26 cellular contexts compared by ENCODE assay signal in the genomic region with DNA sequence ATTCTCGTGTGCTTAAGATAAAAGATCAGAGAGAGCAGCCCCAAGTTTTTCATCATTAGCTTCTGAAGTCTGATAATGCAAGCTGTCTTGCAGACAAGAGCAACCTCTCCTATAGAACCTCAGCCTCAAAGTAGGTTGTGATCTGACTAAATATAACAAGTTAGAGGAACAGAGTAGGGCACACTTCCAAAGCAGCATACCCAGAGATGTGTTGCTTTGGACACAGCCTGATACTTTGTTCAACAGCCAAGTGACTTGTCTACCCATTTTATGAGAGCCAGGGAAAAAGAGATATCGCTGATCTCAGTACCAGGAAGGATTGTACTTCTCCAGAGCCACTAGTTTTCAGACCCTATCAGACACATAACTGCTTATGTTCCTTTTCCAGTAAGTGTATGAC. TPM values are rescaled to one million over a fixed set of nuclear protein-coding genes. Genes with fewer than 3 reads are reported as not detected.
"Had no signal": no experiment of that assay in that cellular context is flagged by ENCODE, and none has a peak within 500 bp of the region (broad histone marks: within the 10 kb centered on the region; RNA-seq: fewer than 3 reads in every experiment).

No MANE protein-coding gene starts in this region.

- H3K4me1 Mint-ChIP-seq: IgD-negative memory B cell had no signal

- ATAC-seq: K562, Panc1, PC-3 had no signal

- H3K4me2 ChIP-seq: KMS-11 had no signal

- H3K27me3 ChIP-seq: SJSA1 had no signal

- H3K4me3 ChIP-seq: K562, SJSA1, SK-N-MC had no signal

- H3K36me3 Mint-ChIP-seq: IgD-negative memory B cell had no signal

- H3K4me3 Mint-ChIP-seq: IgD-negative memory B cell had no signal

- H3K27me3 Mint-ChIP-seq: IgD-negative memory B cell had no signal

- H3K27ac ChIP-seq: HL-60, KMS-11, SJSA1, SK-N-MC had no signal

- H3K9me3 ChIP-seq: SJSA1 had no signal

- DNase-seq: Kasumi-1, MM.1S, NCI-H1092 treated with DMSO at 0.1 percent for 48 hours, NCI-H1436, NCI-H187, NCI-H2029, NCI-H2081 treated with DMSO at 0.1 percent for 48 hours, NCI-H2171, NCI-H226, NCI-H446, NCI-H510A, NCI-H524 treated with DMSO at 0.1 percent for 48 hours, NCI-H69, NCI-H774, PC-3, Right ventricle myocardium superior, RPMI8226, SIG-M5 had no signal

- H3K9ac ChIP-seq: KMS-11 had no signal

- H3K36me3 ChIP-seq: SJSA1 had no signal

- H3K4me1 ChIP-seq: SJSA1 had no signal

- H3K27ac Mint-ChIP-seq: IgD-negative memory B cell had no signal

RNA-seq across cellular contexts. Expression of gene OPRM1, which starts 44.2 kb away (rescaled TPM):
- total RNA-seq: K562, M059J, PC-3, Right ventricle myocardium superior, SJSA1 had no signal
